1 cellular context compared by ENCODE assay signal in genomic region chr2:10277293-10278028, GRCh38.
TF ChIP-seq lines count a peak whose summit lies in the region.

No MANE protein-coding gene starts in this region.

TF ChIP-seq in HepG2, 621 proteins besides CTCF, POLR2A, EP300 and RAD21 (continued from another document and continues in another):
- TF ChIP-seq, protein P1, sequence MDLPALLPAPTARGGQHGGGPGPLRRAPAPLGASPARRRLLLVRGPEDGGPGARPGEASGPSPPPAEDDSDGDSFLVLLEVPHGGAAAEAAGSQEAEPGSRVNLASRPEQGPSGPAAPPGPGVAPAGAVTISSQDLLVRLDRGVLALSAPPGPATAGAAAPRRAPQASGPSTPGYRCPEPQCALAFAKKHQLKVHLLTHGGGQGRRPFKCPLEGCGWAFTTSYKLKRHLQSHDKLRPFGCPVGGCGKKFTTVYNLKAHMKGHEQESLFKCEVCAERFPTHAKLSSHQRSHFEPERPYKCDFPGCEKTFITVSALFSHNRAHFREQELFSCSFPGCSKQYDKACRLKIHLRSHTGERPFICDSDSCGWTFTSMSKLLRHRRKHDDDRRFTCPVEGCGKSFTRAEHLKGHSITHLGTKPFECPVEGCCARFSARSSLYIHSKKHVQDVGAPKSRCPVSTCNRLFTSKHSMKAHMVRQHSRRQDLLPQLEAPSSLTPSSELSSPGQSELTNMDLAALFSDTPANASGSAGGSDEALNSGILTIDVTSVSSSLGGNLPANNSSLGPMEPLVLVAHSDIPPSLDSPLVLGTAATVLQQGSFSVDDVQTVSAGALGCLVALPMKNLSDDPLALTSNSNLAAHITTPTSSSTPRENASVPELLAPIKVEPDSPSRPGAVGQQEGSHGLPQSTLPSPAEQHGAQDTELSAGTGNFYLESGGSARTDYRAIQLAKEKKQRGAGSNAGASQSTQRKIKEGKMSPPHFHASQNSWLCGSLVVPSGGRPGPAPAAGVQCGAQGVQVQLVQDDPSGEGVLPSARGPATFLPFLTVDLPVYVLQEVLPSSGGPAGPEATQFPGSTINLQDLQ (CRISPR knock-in tag; IDR thresholded peaks at IDR 0.05), result 0 out of 2 replicates have a peak, but pooled peaks have one; percentile 3
- 0 out of 2 replicates have a peak, but pooled peaks have one; percentile 13 for TF ChIP-seq ZZZ3 (CRISPR knock-in tag; IDR thresholded peaks at IDR 0.05; ENCODE audit: borderline replicate concordance)
- no peak for TF ChIP-seq TBP (CRISPR knock-in tag; IDR thresholded peaks at IDR 0.05)
- TF ChIP-seq ZNF768 (CRISPR knock-in tag; IDR thresholded peaks at IDR 0.05), result no peak
- 0 out of 2 replicates have a peak, but pooled peaks have one; percentile 17 for TF ChIP-seq MEF2D (CRISPR knock-in tag; IDR thresholded peaks at IDR 0.05)
- TF ChIP-seq SMAD3 (CRISPR knock-in tag; IDR thresholded peaks at IDR 0.05), result 0 out of 2 replicates have a peak, but pooled peaks have one; percentile 16
- no peak; the same call in 1 of the 2 replicates for TF ChIP-seq KMT2A (CRISPR knock-in tag; IDR thresholded peaks at IDR 0.05)
- no peak for TF ChIP-seq ZNF570 (CRISPR knock-in tag; IDR thresholded peaks at IDR 0.05; ENCODE audit: borderline replicate concordance)
- no peak for TF ChIP-seq KAT8 (CRISPR knock-in tag; IDR thresholded peaks at IDR 0.05)
- 0 out of 2 replicates have a peak, but pooled peaks have one; percentile 55 for TF ChIP-seq ZFP90 (CRISPR knock-in tag; IDR thresholded peaks at IDR 0.05; ENCODE audit: borderline replicate concordance)
- TF ChIP-seq ZNF780A (CRISPR knock-in tag; IDR thresholded peaks at IDR 0.05), result 0 out of 2 replicates have a peak, but pooled peaks have one; percentile 20
- 0 out of 4 replicates have a peak, but pooled peaks of 1 of the 2 experiments have one; percentile 1 for TF ChIP-seq KLF16 (CRISPR knock-in tag; IDR thresholded peaks at IDR 0.05)
- TF ChIP-seq, protein P2, sequence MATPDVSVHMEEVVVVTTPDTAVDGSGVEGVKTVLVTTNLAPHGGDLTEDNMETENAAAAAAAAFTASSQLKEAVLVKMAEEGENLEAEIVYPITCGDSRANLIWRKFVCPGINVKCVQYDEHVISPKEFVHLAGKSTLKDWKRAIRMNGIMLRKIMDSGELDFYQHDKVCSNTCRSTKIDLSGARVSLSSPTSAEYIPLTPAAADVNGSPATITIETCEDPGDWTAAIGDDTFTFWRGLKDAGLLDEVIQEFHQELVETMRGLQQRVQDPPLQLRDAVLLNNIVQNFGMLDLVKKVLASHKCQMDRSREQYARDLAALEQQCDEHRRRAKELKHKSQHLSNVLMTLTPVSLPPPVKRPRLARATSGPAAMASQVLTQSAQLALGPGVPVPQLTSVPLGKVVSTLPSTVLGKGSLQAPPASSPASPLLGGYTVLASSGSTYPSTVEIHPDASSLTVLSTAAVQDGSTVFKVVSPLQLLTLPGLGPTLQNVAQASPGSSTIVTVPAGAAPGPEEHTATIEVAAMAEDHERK (CRISPR knock-in tag; IDR thresholded peaks at IDR 0.05; ENCODE audit: low read depth), result no peak
- no peak for TF ChIP-seq TRIM24 (CRISPR knock-in tag; IDR thresholded peaks at IDR 0.05)
- TF ChIP-seq, protein P3, sequence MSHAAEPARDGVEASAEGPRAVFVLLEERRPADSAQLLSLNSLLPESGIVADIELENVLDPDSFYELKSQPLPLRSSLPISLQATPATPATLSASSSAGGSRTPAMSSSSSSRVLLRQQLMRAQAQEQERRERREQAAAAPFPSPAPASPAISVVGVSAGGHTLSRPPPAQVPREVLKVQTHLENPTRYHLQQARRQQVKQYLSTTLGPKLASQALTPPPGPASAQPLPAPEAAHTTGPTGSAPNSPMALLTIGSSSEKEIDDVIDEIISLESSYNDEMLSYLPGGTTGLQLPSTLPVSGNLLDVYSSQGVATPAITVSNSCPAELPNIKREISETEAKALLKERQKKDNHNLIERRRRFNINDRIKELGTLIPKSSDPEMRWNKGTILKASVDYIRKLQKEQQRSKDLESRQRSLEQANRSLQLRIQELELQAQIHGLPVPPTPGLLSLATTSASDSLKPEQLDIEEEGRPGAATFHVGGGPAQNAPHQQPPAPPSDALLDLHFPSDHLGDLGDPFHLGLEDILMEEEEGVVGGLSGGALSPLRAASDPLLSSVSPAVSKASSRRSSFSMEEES (CRISPR knock-in tag; IDR thresholded peaks at IDR 0.05), result no peak
- peak; percentile 33; the same call in 1 of the 2 replicates for TF ChIP-seq ZNF777 (CRISPR knock-in tag; IDR thresholded peaks at IDR 0.05)
- 0 out of 2 replicates have a peak, but pooled peaks have one; percentile 10 for TF ChIP-seq ZBTB7A (CRISPR knock-in tag; IDR thresholded peaks at IDR 0.05)
- peak; percentile 10; the same call in 1 of the 2 replicates for TF ChIP-seq MEIS1 (CRISPR knock-in tag; IDR thresholded peaks at IDR 0.05; ENCODE audit: borderline replicate concordance)
- TF ChIP-seq ZNF33B (CRISPR knock-in tag; IDR thresholded peaks at IDR 0.05), result no peak
- no peak for TF ChIP-seq ZNF879 (CRISPR knock-in tag; IDR thresholded peaks at IDR 0.05)
- no peak for TF ChIP-seq PITX1 (CRISPR knock-in tag; IDR thresholded peaks at IDR 0.05)
- TF ChIP-seq REXO4 (CRISPR knock-in tag; IDR thresholded peaks at IDR 0.05; ENCODE audit: borderline replicate concordance), result no peak
- TF ChIP-seq MAZ (IDR thresholded peaks at IDR 0.05; ENCODE audit: borderline replicate concordance, low read depth, low read length), result no peak
- no peak for TF ChIP-seq MAZ (CRISPR knock-in tag; IDR thresholded peaks at IDR 0.05; ENCODE audit: low read depth)
- 0 out of 2 replicates have a peak, but pooled peaks have one; percentile 41 for TF ChIP-seq ZNF776 (CRISPR knock-in tag; IDR thresholded peaks at IDR 0.05)
- no peak for TF ChIP-seq ZNF354B (CRISPR knock-in tag; IDR thresholded peaks at IDR 0.05)
- no peak for TF ChIP-seq TEAD2 (CRISPR knock-in tag; IDR thresholded peaks at IDR 0.05)
- no peak for TF ChIP-seq RARG (CRISPR knock-in tag; IDR thresholded peaks at IDR 0.05; ENCODE audit: low read depth)
- TF ChIP-seq, protein P4, sequence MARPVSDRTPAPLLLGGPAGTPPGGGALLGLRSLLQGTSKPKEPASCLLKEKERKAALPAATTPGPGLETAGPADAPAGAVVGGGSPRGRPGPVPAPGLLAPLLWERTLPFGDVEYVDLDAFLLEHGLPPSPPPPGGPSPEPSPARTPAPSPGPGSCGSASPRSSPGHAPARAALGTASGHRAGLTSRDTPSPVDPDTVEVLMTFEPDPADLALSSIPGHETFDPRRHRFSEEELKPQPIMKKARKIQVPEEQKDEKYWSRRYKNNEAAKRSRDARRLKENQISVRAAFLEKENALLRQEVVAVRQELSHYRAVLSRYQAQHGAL (CRISPR knock-in tag; IDR thresholded peaks at IDR 0.05; ENCODE audit: not compliant biosample characterization), result no peak
- peak; percentile 13; the same call in 1 of the 2 replicates for TF ChIP-seq MED1 (CRISPR knock-in tag; IDR thresholded peaks at IDR 0.05)
- TF ChIP-seq ISX (CRISPR knock-in tag; conservative IDR thresholded peaks at IDR 0.05), result no peak
- TF ChIP-seq ZNF558 (CRISPR knock-in tag; IDR thresholded peaks at IDR 0.05; ENCODE audit: borderline replicate concordance), result no peak
- 0 out of 2 replicates have a peak, but pooled peaks have one; percentile 41 for TF ChIP-seq RNF2 (conservative IDR thresholded peaks at IDR 0.05; ENCODE audit: low read depth)
- TF ChIP-seq STAG1 (CRISPR knock-in tag; IDR thresholded peaks at IDR 0.05), result peak; percentile 14; the same call in 1 of the 2 replicates
- no peak for TF ChIP-seq KDM6A (CRISPR knock-in tag; IDR thresholded peaks at IDR 0.05; ENCODE audit: low read depth)
- TF ChIP-seq HOXA7 (CRISPR knock-in tag; IDR thresholded peaks at IDR 0.05), result no peak
- TF ChIP-seq EEA1 (CRISPR knock-in tag; IDR thresholded peaks at IDR 0.05; ENCODE audit: borderline replicate concordance), result no peak
- TF ChIP-seq ZNF766 (CRISPR knock-in tag; IDR thresholded peaks at IDR 0.05; ENCODE audit: borderline replicate concordance), result 0 out of 2 replicates have a peak, but pooled peaks have one; percentile 4
- no peak for TF ChIP-seq FOXO1 (CRISPR knock-in tag; IDR thresholded peaks at IDR 0.05)
- TF ChIP-seq ATAD3A (CRISPR knock-in tag; IDR thresholded peaks at IDR 0.05), result no peak
- no peak for TF ChIP-seq ZNF781 (CRISPR knock-in tag; IDR thresholded peaks at IDR 0.05; ENCODE audit: borderline replicate concordance, not compliant biosample characterization)
- TF ChIP-seq MYPOP (CRISPR knock-in tag; IDR thresholded peaks at IDR 0.05), result no peak; the same call in 1 of the 2 replicates
- TF ChIP-seq IKZF4 (CRISPR knock-in tag; IDR thresholded peaks at IDR 0.05; ENCODE audit: borderline replicate concordance, low read depth, not compliant biosample characterization), result no peak
- no peak; the same call in 1 of the 2 replicates for TF ChIP-seq RXRA (CRISPR knock-in tag; IDR thresholded peaks at IDR 0.05)
- TF ChIP-seq, protein P5, sequence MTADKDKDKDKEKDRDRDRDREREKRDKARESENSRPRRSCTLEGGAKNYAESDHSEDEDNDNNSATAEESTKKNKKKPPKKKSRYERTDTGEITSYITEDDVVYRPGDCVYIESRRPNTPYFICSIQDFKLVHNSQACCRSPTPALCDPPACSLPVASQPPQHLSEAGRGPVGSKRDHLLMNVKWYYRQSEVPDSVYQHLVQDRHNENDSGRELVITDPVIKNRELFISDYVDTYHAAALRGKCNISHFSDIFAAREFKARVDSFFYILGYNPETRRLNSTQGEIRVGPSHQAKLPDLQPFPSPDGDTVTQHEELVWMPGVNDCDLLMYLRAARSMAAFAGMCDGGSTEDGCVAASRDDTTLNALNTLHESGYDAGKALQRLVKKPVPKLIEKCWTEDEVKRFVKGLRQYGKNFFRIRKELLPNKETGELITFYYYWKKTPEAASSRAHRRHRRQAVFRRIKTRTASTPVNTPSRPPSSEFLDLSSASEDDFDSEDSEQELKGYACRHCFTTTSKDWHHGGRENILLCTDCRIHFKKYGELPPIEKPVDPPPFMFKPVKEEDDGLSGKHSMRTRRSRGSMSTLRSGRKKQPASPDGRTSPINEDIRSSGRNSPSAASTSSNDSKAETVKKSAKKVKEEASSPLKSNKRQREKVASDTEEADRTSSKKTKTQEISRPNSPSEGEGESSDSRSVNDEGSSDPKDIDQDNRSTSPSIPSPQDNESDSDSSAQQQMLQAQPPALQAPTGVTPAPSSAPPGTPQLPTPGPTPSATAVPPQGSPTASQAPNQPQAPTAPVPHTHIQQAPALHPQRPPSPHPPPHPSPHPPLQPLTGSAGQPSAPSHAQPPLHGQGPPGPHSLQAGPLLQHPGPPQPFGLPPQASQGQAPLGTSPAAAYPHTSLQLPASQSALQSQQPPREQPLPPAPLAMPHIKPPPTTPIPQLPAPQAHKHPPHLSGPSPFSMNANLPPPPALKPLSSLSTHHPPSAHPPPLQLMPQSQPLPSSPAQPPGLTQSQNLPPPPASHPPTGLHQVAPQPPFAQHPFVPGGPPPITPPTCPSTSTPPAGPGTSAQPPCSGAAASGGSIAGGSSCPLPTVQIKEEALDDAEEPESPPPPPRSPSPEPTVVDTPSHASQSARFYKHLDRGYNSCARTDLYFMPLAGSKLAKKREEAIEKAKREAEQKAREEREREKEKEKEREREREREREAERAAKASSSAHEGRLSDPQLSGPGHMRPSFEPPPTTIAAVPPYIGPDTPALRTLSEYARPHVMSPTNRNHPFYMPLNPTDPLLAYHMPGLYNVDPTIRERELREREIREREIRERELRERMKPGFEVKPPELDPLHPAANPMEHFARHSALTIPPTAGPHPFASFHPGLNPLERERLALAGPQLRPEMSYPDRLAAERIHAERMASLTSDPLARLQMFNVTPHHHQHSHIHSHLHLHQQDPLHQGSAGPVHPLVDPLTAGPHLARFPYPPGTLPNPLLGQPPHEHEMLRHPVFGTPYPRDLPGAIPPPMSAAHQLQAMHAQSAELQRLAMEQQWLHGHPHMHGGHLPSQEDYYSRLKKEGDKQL (CRISPR knock-in tag; IDR thresholded peaks at IDR 0.05; ENCODE audit: low read depth), result no peak
- no peak for TF ChIP-seq MIXL1 (CRISPR knock-in tag; IDR thresholded peaks at IDR 0.05)
- peak; percentile 35; the same call in 1 of the 2 replicates for TF ChIP-seq ZNF512 (CRISPR knock-in tag; IDR thresholded peaks at IDR 0.05)
- TF ChIP-seq ZNF12 (CRISPR knock-in tag; IDR thresholded peaks at IDR 0.05), result peak; percentile 61; the same call in 1 of the 2 replicates
- TF ChIP-seq PAX8 (CRISPR knock-in tag; IDR thresholded peaks at IDR 0.05; ENCODE audit: borderline replicate concordance), result 0 out of 2 replicates have a peak, but pooled peaks have one; percentile 23
- TF ChIP-seq ZNF747 (CRISPR knock-in tag; IDR thresholded peaks at IDR 0.05; ENCODE audit: borderline replicate concordance), result 0 out of 2 replicates have a peak, but pooled peaks have one; percentile 40
